Comparison of ENCODE assay signal across 1 cellular context in the genomic region with DNA sequence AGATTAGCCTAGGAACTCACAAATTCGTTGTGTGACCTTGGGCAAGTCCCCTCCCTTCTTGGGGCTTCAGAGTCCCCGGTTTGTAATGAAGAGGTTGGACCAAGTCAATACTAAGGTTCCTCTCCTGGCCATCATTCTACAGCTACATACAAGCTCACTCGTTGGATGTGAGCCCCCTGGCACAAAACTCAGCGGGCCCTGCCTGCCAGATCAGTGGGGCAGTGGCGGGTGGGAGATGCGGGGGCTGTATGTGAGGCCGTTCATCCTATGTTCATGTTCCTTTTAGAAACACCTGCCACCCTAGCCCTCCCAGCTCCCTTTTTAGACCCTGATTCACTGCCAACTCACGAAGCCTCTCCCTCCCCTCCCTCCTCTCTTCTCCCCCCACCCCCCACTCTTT.
TF ChIP-seq lines count a peak whose summit lies in the region.

No MANE protein-coding gene starts in this region.

TF ChIP-seq in H1, 55 proteins besides CTCF, POLR2A, EP300 and RAD21:
- no peak for TF ChIP-seq PHF8 (conservative IDR thresholded peaks at IDR 0.05; ENCODE audit: low read depth, low read length)
- no peak for TF ChIP-seq SIN3A (conservative IDR thresholded peaks at IDR 0.05 in 1 of 2, IDR thresholded peaks at IDR 0.05 in 1 of 2; ENCODE audit: low read depth in 1 of 2, low read length in 2 of 2)
- TF ChIP-seq HDAC6 (IDR thresholded peaks at IDR 0.05; ENCODE audit: low read depth, low read length) = no peak
- TF ChIP-seq RBBP5 (IDR thresholded peaks at IDR 0.05; ENCODE audit: borderline replicate concordance, low read depth, low read length) = no peak
- TF ChIP-seq EZH2 (IDR thresholded peaks at IDR 0.05; ENCODE audit: low read depth, low read length, severe bottlenecking) = no peak
- no peak for TF ChIP-seq KDM1A (IDR thresholded peaks at IDR 0.05; ENCODE audit: borderline replicate concordance, low read length)
- no peak for TF ChIP-seq ZNF274 (IDR thresholded peaks at IDR 0.05; ENCODE audit: borderline replicate concordance, extremely low read depth, low read length)
- no peak for TF ChIP-seq CREB1 (IDR thresholded peaks at IDR 0.05)
- TF ChIP-seq NRF1 (IDR thresholded peaks at IDR 0.05; ENCODE audit: low read depth, low read length) = no peak
